1 cellular context compared by ENCODE assay signal in genomic region chr5:159286420-159287035, GRCh38.
TF ChIP-seq lines count a peak whose summit lies in the region.

No MANE protein-coding gene starts in this region.

TF ChIP-seq in H1, 55 proteins besides CTCF, POLR2A, EP300 and RAD21 (continued from another document):
- TF ChIP-seq EGR1 (IDR thresholded peaks at IDR 0.05; ENCODE audit: borderline replicate concordance, low read depth, low read length) (no peak), NANOG (IDR thresholded peaks at IDR 0.05; ENCODE audit: insufficient read depth, low read depth, low read length, poor library complexity, severe bottlenecking) (no peak), TAF1 (IDR thresholded peaks at IDR 0.05; ENCODE audit: low read depth, low read length) (no peak), JUN (IDR thresholded peaks at IDR 0.05; ENCODE audit: low read depth, low read length) (no peak), SIX5 (IDR thresholded peaks at IDR 0.05; ENCODE audit: low read depth, low read length) (no peak), TEAD4 (IDR thresholded peaks at IDR 0.05; ENCODE audit: low read depth, low read length) (no peak)
